20 cellular contexts compared by ENCODE assay signal in the genomic region with DNA sequence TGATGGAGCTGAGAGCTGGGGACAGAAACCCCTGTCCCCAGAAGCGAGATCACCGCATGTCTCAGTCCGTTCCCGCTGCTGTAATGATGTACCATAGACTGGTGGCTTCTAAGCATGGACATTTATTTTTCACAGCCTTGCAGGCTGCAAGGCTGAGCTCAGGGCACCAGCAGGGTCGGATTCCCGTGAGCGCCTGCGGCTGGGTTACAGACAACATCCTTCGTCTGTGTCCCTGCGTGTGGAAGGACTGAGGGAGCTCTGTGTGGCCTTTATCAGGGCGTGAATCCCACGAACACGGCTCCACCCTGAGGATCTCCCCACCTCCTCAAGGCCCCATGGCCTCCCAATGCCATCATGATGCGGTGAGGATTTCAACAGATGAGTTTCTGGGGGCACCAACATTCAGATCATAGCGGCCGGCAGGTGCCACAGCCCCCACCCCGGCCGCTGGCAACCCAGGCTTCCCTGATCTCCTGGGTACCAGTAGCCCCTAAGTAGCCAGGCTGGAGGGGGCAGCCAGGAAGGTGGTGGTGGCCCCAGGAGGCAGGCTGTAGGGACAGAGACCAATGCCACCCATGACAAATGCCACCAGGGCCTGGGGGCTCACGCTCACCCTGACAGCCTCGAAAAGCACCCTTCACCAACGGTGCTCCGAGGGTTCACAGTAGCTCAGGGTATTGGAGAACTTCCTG.
"Had no signal": no experiment of that assay in that cellular context is flagged by ENCODE, and none has a peak within 500 bp of the region (broad histone marks: within the 10 kb centered on the region; RNA-seq: fewer than 3 reads in every experiment).

No MANE protein-coding gene starts in this region.

- H3K4me1 ChIP-seq: body of pancreas, foreskin keratinocyte had no signal

- H3K4me3 ChIP-seq: body of pancreas, cardiac muscle cell, lung, thoracic aorta had no signal

- H3K4me3 Mint-ChIP-seq: activated B cell treated with CpG ODN at 0.5 μM for 24 hours; activated CD4-positive, alpha-beta memory T cell treated with anti-CD3 and anti-CD28 coated beads for 36 hours; activated naive CD4-positive, alpha-beta T cell treated with anti-CD3 and anti-CD28 coated beads, Interleukin-2, amount 50 U/mL, for 24 hours; dendritic cell treated with granulocyte-macrophage colony-stimulating factor and Interleukin-4, amounts not matched to agents 40 ng/mL and 50 ng/mL, for 4 days; naive B cell; T-helper 17 cell; type B pancreatic cell had no signal

- H3K27me3 ChIP-seq: body of pancreas, cardiac muscle cell had no signal

- DNase-seq: activated B cell treated with CpG ODN at 0.5 μM for 24 hours; activated CD4-positive, alpha-beta memory T cell treated with anti-CD3 and anti-CD28 coated beads for 36 hours; activated CD4-positive, alpha-beta T cell treated with anti-CD3 and anti-CD28 coated beads for 4 hours; activated gamma-delta T cell; anterior cingulate cortex; body of pancreas; effector CD4-positive, alpha-beta T cell; foreskin keratinocyte; hippocampal formation; naive B cell; stimulated activated CD4-positive, alpha-beta T cell treated with anti-CD3 and anti-CD28 coated beads, Interleukin-4, amount 100 ng/mL, for 24 hours; stimulated activated naive CD4-positive, alpha-beta T cell treated with Interleukin-2 at 50 U/mL for 16 hours; SW 1271; T-helper 17 cell had no signal

- H3K9me3 ChIP-seq: body of pancreas, thoracic aorta had no signal

- H3K27ac Mint-ChIP-seq: activated B cell treated with CpG ODN at 0.5 μM for 24 hours; activated CD4-positive, alpha-beta memory T cell treated with anti-CD3 and anti-CD28 coated beads for 36 hours; activated naive CD4-positive, alpha-beta T cell treated with anti-CD3 and anti-CD28 coated beads, Interleukin-2, amount 50 U/mL, for 24 hours; dendritic cell treated with granulocyte-macrophage colony-stimulating factor and Interleukin-4, amounts not matched to agents 40 ng/mL and 50 ng/mL, for 4 days; T-helper 17 cell; type B pancreatic cell had no signal

- ATAC-seq: body of pancreas, foreskin keratinocyte, T-helper 17 cell had no signal

- H3K27ac ChIP-seq: body of pancreas, cardiac muscle cell, foreskin keratinocyte, thoracic aorta had no signal

- H3K9me3 Mint-ChIP-seq: activated B cell treated with CpG ODN at 0.5 μM for 24 hours; activated CD4-positive, alpha-beta memory T cell treated with anti-CD3 and anti-CD28 coated beads for 36 hours; activated naive CD4-positive, alpha-beta T cell treated with anti-CD3 and anti-CD28 coated beads, Interleukin-2, amount 50 U/mL, for 24 hours; dendritic cell treated with granulocyte-macrophage colony-stimulating factor and Interleukin-4, amounts not matched to agents 40 ng/mL and 50 ng/mL, for 4 days; naive B cell; type B pancreatic cell had no signal

- H3K36me3 ChIP-seq: cardiac muscle cell, thoracic aorta had no signal

- H3K36me3 Mint-ChIP-seq: activated CD4-positive, alpha-beta memory T cell treated with anti-CD3 and anti-CD28 coated beads for 36 hours; activated naive CD4-positive, alpha-beta T cell treated with anti-CD3 and anti-CD28 coated beads, Interleukin-2, amount 50 U/mL, for 24 hours; naive B cell; type B pancreatic cell had no signal
